In the genomic region with DNA sequence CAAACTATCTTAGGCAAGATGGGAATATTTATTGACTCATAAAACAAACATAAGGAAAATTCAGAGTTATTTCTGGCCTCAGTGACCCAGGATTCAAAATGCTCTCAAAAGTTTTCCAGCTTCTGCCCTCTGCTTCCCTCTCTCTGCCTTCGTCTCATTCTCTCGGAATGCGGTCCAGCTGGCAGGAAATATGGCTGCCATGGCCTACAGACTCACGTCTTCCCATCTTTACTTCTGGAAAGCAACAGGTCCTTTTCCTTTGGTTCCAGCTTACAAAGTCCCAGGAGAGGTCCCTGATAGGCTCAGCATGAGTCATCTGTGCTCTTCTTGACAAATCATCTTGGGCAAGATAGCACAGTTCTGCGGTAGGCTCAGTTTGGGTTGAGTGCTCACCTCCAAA, we compare ENCODE assay signal across 17 cellular contexts. TPM values are rescaled to one million over a fixed set of nuclear protein-coding genes. Genes with fewer than 3 reads are reported as not detected.
DNase-seq lines count a peak whose midpoint lies in the region; ATAC-seq, FAIRE-seq and TF ChIP-seq lines count a peak whose summit lies in the region.
"Had no signal": no experiment of that assay in that cellular context is flagged by ENCODE, and none has a peak within 500 bp of the region (broad histone marks: within the 10 kb centered on the region; RNA-seq: fewer than 3 reads in every experiment).

No MANE protein-coding gene starts in this region.

- H4K8ac ChIP-seq in IMR-90 (ENCODE audit: low read depth in 2 of 2, low read length in 2 of 2) = no peak overlapping the region

- H3K27me3 ChIP-seq in IMR-90 (ENCODE audit: control insufficient read depth, insufficient read depth, low read length) (no peaks in the 10 kb centered on the region), brain microvascular endothelial cell (replicated peaks) (no peaks in the 10 kb centered on the region), MM.1S (replicated peaks; ENCODE audit: insufficient read depth, low read length) (no peaks in the 10 kb centered on the region)

- no peak for TF ChIP-seq RAD21 in A549 (conservative IDR thresholded peaks at IDR 0.05 in 1 of 2, IDR thresholded peaks at IDR 0.05 in 1 of 2)
- TF ChIP-seq RAD21 in IMR-90 (IDR thresholded peaks at IDR 0.05; ENCODE audit: low read length) = no peak

- H2AFZ ChIP-seq in IMR-90 (replicated peaks; ENCODE audit: low read length, poor library complexity) = peak overlapping the region; percentile 81
- H2AFZ ChIP-seq in MM.1S (ENCODE audit: low read length) = no peak overlapping the region

- H3K4me3 ChIP-seq in A549 (no peak overlapping the region), IMR-90 (ENCODE audit: insufficient read depth, low read depth, low read length) (no peak overlapping the region), brain microvascular endothelial cell (ENCODE audit: low read depth, low read length) (no peak overlapping the region), MM.1S (ENCODE audit: low read length) (no peak overlapping the region)

- H3K4me1 ChIP-seq in A549 = peaks cover 13% of the 10 kb centered on the region
- H3K4me1 ChIP-seq in IMR-90 (ENCODE audit: control insufficient read depth, insufficient read depth, low read length) = peaks cover 6% of the 10 kb centered on the region; the same call in 1 of the 2 replicates
- H3K4me1 ChIP-seq in MM.1S (ENCODE audit: low read length) = no peaks in the 10 kb centered on the region

- no peaks in the 10 kb centered on the region for H3K79me1 ChIP-seq in IMR-90 (ENCODE audit: low read depth in 1 of 2, low read length in 2 of 2)

- H3K9me3 ChIP-seq in A549 = no peaks in the 10 kb centered on the region
- H3K9me3 ChIP-seq in IMR-90 (ENCODE audit: control insufficient read depth, insufficient read depth, low read length) = no peaks in the 10 kb centered on the region
- no peaks in the 10 kb centered on the region for H3K9me3 ChIP-seq in MM.1S (replicated peaks; ENCODE audit: insufficient read depth, low read length)

- H3K9me1 ChIP-seq in IMR-90 (ENCODE audit: insufficient read depth, low read length) = no peaks in the 10 kb centered on the region; the same call in 1 of the 2 replicates

- no peak for FAIRE-seq in A549 (lab: Jason Lieb, UNC)

- no peak for TF ChIP-seq POLR2A in A549 (IDR thresholded peaks at IDR 0.05; ENCODE audit: low read length)
- no peak for TF ChIP-seq POLR2A in IMR-90 (IDR thresholded peaks at IDR 0.05; ENCODE audit: low read depth, low read length)

- H2BK120ac ChIP-seq in IMR-90 (ENCODE audit: low read depth, low read length) = no peak overlapping the region

- H3K4me3 Mint-ChIP-seq in activated T-cell treated with anti-CD3 and anti-CD28 coated beads, Interleukin-2, amount 50 U/mL, for 72 hours = no peak overlapping the region
- H3K4me3 Mint-ChIP-seq: activated naive CD8-positive, alpha-beta T cell treated with anti-CD3 and anti-CD28 coated beads, Interleukin-2, amount 50 U/mL, for 24 hours; H9; T-helper 1 cell treated with Interleukin-12 subunit alpha and Interleukin-12 subunit beta and Interleukin-4 antibody, amounts not matched to agents 30 μg/mL and 1 μg/mL, for 36 hours had no signal

- no peak overlapping the region for H3K14ac ChIP-seq in IMR-90 (replicated peaks; ENCODE audit: low read depth, low read length)

- ATAC-seq in A549 (peak; percentile 41 to 62; a peak in 4 of 6 replicates), IMR-90 (ENCODE audit: low read depth) (peak; percentile 57), GM19324 (IDR thresholded peaks at IDR 0.05; ENCODE audit: low FRiP score, unreplicated experiment) (no peak)
- ATAC-seq in activated T-cell treated with anti-CD3 and anti-CD28 coated beads, Interleukin-2, amount 50 U/mL, for 72 hours (replicated peaks in 1 of 2) = no peak
- ATAC-seq: activated naive CD8-positive, alpha-beta T cell treated with anti-CD3 and anti-CD28 coated beads, Interleukin-2, amount 50 U/mL, for 24 hours; Panc1 had no signal

- H3K36me3 ChIP-seq in IMR-90 (ENCODE audit: control insufficient read depth, insufficient read depth, low read length) = no peaks in the 10 kb centered on the region
- no peaks in the 10 kb centered on the region for H3K36me3 ChIP-seq in brain microvascular endothelial cell (replicated peaks)
- H3K36me3 ChIP-seq in MM.1S (replicated peaks; ENCODE audit: insufficient read depth, low read length) = no peaks in the 10 kb centered on the region

- no peaks in the 10 kb centered on the region for H3K9me3 Mint-ChIP-seq in activated T-cell treated with anti-CD3 and anti-CD28 coated beads, Interleukin-2, amount 50 U/mL, for 72 hours
- H3K9me3 Mint-ChIP-seq: activated naive CD8-positive, alpha-beta T cell treated with anti-CD3 and anti-CD28 coated beads, Interleukin-2, amount 50 U/mL, for 24 hours; H9; T-helper 1 cell treated with Interleukin-12 subunit alpha and Interleukin-12 subunit beta and Interleukin-4 antibody, amounts not matched to agents 30 μg/mL and 1 μg/mL, for 36 hours had no signal

- no peak overlapping the region for H2BK15ac ChIP-seq in IMR-90 (ENCODE audit: low read depth, low read length)

- no peak for TF ChIP-seq EP300 in A549 (IDR thresholded peaks at IDR 0.05)

- H2AK5ac ChIP-seq in IMR-90 (ENCODE audit: low read depth, low read length) = no peak overlapping the region

- H4K20me1 ChIP-seq in IMR-90 (ENCODE audit: insufficient read depth, low read length) = no peaks in the 10 kb centered on the region
- H4K20me1 ChIP-seq in MM.1S (ENCODE audit: insufficient read depth, low read length) = no peaks in the 10 kb centered on the region

- no peak overlapping the region for H2AK9ac ChIP-seq in IMR-90 (replicated peaks; ENCODE audit: low read depth, low read length, poor library complexity)

- H3K79me2 ChIP-seq in MM.1S (ENCODE audit: low read length) = no peaks in the 10 kb centered on the region

- no peaks in the 10 kb centered on the region for H3K27me3 Mint-ChIP-seq in activated T-cell treated with anti-CD3 and anti-CD28 coated beads, Interleukin-2, amount 50 U/mL, for 72 hours (ENCODE audit: low read depth)
- H3K27me3 Mint-ChIP-seq: activated naive CD8-positive, alpha-beta T cell treated with anti-CD3 and anti-CD28 coated beads, Interleukin-2, amount 50 U/mL, for 24 hours had no signal

- no peak overlapping the region for H3K27ac Mint-ChIP-seq in activated T-cell treated with anti-CD3 and anti-CD28 coated beads, Interleukin-2, amount 50 U/mL, for 72 hours
- H3K27ac Mint-ChIP-seq: activated naive CD8-positive, alpha-beta T cell treated with anti-CD3 and anti-CD28 coated beads, Interleukin-2, amount 50 U/mL, for 24 hours; H9 had no signal

- H3K9ac ChIP-seq in IMR-90 (ENCODE audit: low read depth, low read length) (no peak overlapping the region), MM.1S (ENCODE audit: low read length) (no peak overlapping the region)

- POLR2A ChIA-PET in A549 (lab: Yijun Ruan, JAX) = interaction anchor here (1.4 kb wide), 1 partner anchor 45 kb away, joined by 6 read pairs; a partner anchor contains a TSS
- POLR2A ChIA-PET in IMR-90 (lab: Charles Lee; ENCODE audit: unreplicated experiment) = no interaction called here

- no peak overlapping the region for H3K18ac ChIP-seq in IMR-90 (ENCODE audit: low read depth, low read length)

- no peak for TF ChIP-seq CTCF in A549 (IDR thresholded peaks at IDR 0.05)
- TF ChIP-seq CTCF in IMR-90 (conservative IDR thresholded peaks at IDR 0.05; ENCODE audit: low read depth, low read length) = no peak
- TF ChIP-seq CTCF in brain microvascular endothelial cell (IDR thresholded peaks at IDR 0.05; ENCODE audit: low read depth, low read length, missing control alignments) = no peak
- TF ChIP-seq CTCF in MM.1S (IDR thresholded peaks at IDR 0.05; ENCODE audit: low read length) = no peak

- no peak overlapping the region for H3K23ac ChIP-seq in IMR-90 (ENCODE audit: low read depth, low read length)

- H3K4me2 ChIP-seq in A549 (peak overlapping the region; percentile 39), IMR-90 (ENCODE audit: low read depth, low read length) (no peak overlapping the region), MM.1S (ENCODE audit: low read depth, low read length) (no peak overlapping the region)

- peaks cover 17% of the 10 kb centered on the region for H3K4me1 Mint-ChIP-seq in activated T-cell treated with anti-CD3 and anti-CD28 coated beads, Interleukin-2, amount 50 U/mL, for 72 hours (ENCODE audit: low read depth)
- H3K4me1 Mint-ChIP-seq: H9 had no signal

- H3F3A ChIP-seq in MM.1S (ENCODE audit: insufficient read depth, low read length) = no peaks in the 10 kb centered on the region

- H4K91ac ChIP-seq in IMR-90 (ENCODE audit: insufficient read depth, low read depth, low read length) = no peak overlapping the region

- DNase-seq in A549 (ENCODE audit: low read depth in 1 of 2, low spot score in 1 of 2) (peak in 1 of 2 experiments; percentile 43), IMR-90 (peak; percentile 72), brain microvascular endothelial cell (peak; percentile 41), hepatic stellate cell (ENCODE audit: low spot score) (peak; percentile 71), cerebellar cortex (ENCODE audit: low spot score) (no peak), MM.1S (no peak)
- no peak for DNase-seq in activated T-cell treated with anti-CD3 and anti-CD28 coated beads, Interleukin-2, amount 50 U/mL, for 72 hours
- DNase-seq: activated naive CD8-positive, alpha-beta T cell treated with anti-CD3 and anti-CD28 coated beads, Interleukin-2, amount 50 U/mL, for 24 hours; DMS153; H9; NCI-H1694; NCI-H524; occipital lobe; stimulated activated CD4-positive, alpha-beta T cell treated with anti-CD3 and anti-CD28 coated beads, Interleukin-12 subunit alpha, Interleukin-12 subunit beta, amount 100 ng/mL, for 4 hours had no signal

- in situ Hi-C loops in IMR-90 (cut with MboI; ENCODE audit: low sequenced_read_pairs) (no loop called here), brain microvascular endothelial cell (cut with HindIII; ENCODE audit: low pct_ligation_motif_present, low sequenced_read_pairs) (no loop called here)

- intact Hi-C loops in IMR-90 (cut with micrococcal nuclease) = no loop called here

- no peak overlapping the region for H2BK5ac ChIP-seq in IMR-90 (ENCODE audit: low read depth, low read length, poor library complexity, severe bottlenecking)

- no peak overlapping the region for H2BK20ac ChIP-seq in IMR-90 (ENCODE audit: low read depth, low read length)

- BruUV-seq in IMR-90 (replicated peaks; lab: Mats Ljungman, UMichigan) = no TSS peak

- H3K56ac ChIP-seq in IMR-90 (ENCODE audit: extremely low read depth, insufficient read depth, low read length) = no peak overlapping the region

- 76% methylated on average over 5 of the region's 5 CpGs for WGBS in A549 (ENCODE audit: missing lambda C conversion rate)
- 77% methylated on average over 4 of the region's 5 CpGs; no CpG with 5 or more reads in 1 of the 2 experiments for WGBS in IMR-90 (ENCODE audit: extremely low coverage in 2 of 2, insufficient read length in 1 of 2), 2 experiments

- no peaks in the 10 kb centered on the region for H3K36me3 Mint-ChIP-seq in activated T-cell treated with anti-CD3 and anti-CD28 coated beads, Interleukin-2, amount 50 U/mL, for 72 hours (ENCODE audit: insufficient read depth in 2 of 2)

- H4K5ac ChIP-seq in IMR-90 (ENCODE audit: low read depth, low read length) = no peak overlapping the region

- no peaks in the 10 kb centered on the region for H3K9me2 ChIP-seq in MM.1S (replicated peaks; ENCODE audit: insufficient read depth, low read length)

- CTCF ChIA-PET in A549 (lab: Yijun Ruan, JAX) = interaction anchor here (0.7 to 5.2 kb wide), 5 partner anchors 14 to 139 kb away, joined by 3 to 34 read pairs (median 4); no protein-coding TSS in a partner anchor
- CTCF ChIA-PET in IMR-90 (lab: Yijun Ruan, JAX) = no interaction called here

- dilution Hi-C loops in IMR-90 (cut with HindIII; ENCODE audit: low sequenced_read_pairs, unreplicated experiment) = no loop called here

- no peak overlapping the region for H3K27ac ChIP-seq in A549
- no peak overlapping the region for H3K27ac ChIP-seq in IMR-90 (ENCODE audit: insufficient read depth, low read length)
- peak overlapping the region; percentile 3 for H3K27ac ChIP-seq in brain microvascular endothelial cell
- no peak overlapping the region for H3K27ac ChIP-seq in MM.1S (ENCODE audit: low read length)

- H3K4ac ChIP-seq in IMR-90 (ENCODE audit: low read depth, low read length) = no peak overlapping the region

RNA-seq across cellular contexts. Expression of a gene that starts 8.7 kb away (rescaled TPM):
- 1.2 and 1.4 TPM in 2 replicates for polyA plus RNA-seq in A549 (2011; rRNA removed)
- 0.41 and 0.43 TPM in 2 replicates for polyA plus RNA-seq in A549 (2012; cell fraction: cytosol; rRNA removed)
- polyA plus RNA-seq in A549 (2012; cell fraction: nucleus; rRNA removed) = 0.28 and 21.3 TPM in 2 replicates
- 0.94 to 1.3 TPM (median 1.2 TPM) in 3 replicates for polyA plus RNA-seq in A549 (2017; fragmentation: RNase III; extraction: RNeasy Plus Mini Kit Qiagen cat#74134 plus additional on column Dnase treatment)
- polyA minus RNA-seq in A549 (2011; rRNA and poly(A)+ RNA removed) = 0.87 and 1.4 TPM in 2 replicates
- 1.1 TPM in 2 replicates for total RNA-seq in IMR-90 (2012; rRNA removed)
- 0.90 and 0.91 TPM in 2 replicates for polyA plus RNA-seq in IMR-90 (2012; rRNA removed)
- polyA plus RNA-seq in IMR-90 (2012; cell fraction: cytosol; rRNA removed) = 0.42 and 0.88 TPM in 2 replicates
- polyA plus RNA-seq in IMR-90 (2012; cell fraction: nucleus; rRNA removed; ENCODE audit: low replicate concordance) = 0.40 and 1.8 TPM in 2 replicates
- total RNA-seq in activated T-cell treated with anti-CD3 and anti-CD28 coated beads, Interleukin-2, amount 50 U/mL, for 72 hours = 1 to 10 TPM in 1 of 2 donors, under 1 TPM in 1; 0.60 to 2.7 TPM

RNA-seq across cellular contexts. Expression of a gene that starts 44.7 kb away (rescaled TPM):
- polyA plus RNA-seq in A549 (2011; rRNA removed) (168 and 181 TPM in 2 replicates), A549 (2017; fragmentation: RNase III; extraction: RNeasy Plus Mini Kit Qiagen cat#74134 plus additional on column Dnase treatment) (100 to 108 TPM (median 103 TPM) in 3 replicates), IMR-90 (2012; rRNA removed) (87.5 and 93.4 TPM in 2 replicates)
- polyA plus RNA-seq in A549 (2012; cell fraction: cytosol; rRNA removed) = 11.7 and 12.7 TPM in 2 replicates
- 96.3 and 155 TPM in 2 replicates for polyA plus RNA-seq in A549 (2012; cell fraction: nucleus; rRNA removed)
- 215 and 230 TPM in 2 replicates for polyA minus RNA-seq in A549 (2011; rRNA and poly(A)+ RNA removed)
- total RNA-seq in IMR-90 (2012; rRNA removed) = 207 and 246 TPM in 2 replicates
- 9.1 and 14.9 TPM in 2 replicates for polyA plus RNA-seq in IMR-90 (2012; cell fraction: cytosol; rRNA removed)
- polyA plus RNA-seq in IMR-90 (2012; cell fraction: nucleus; rRNA removed; ENCODE audit: low replicate concordance) = 41.3 and 240 TPM in 2 replicates
- 100 to 1,000 TPM; 177 to 184 TPM for total RNA-seq in activated T-cell treated with anti-CD3 and anti-CD28 coated beads, Interleukin-2, amount 50 U/mL, for 72 hours

Comparison
In these comparisons a context has a peak if more than half of its experiments do, and no peak if none do; other contexts are left out.
1. ATAC-seq: peak in A549 (2 of 2) and IMR-90 (single experiment); none in activated T-cell treated with anti-CD3 and anti-CD28 coated beads, Interleukin-2, amount 50 U/mL, for 72 hours (0 of 2) and GM19324 (single experiment).
2. DNase-seq: peak in IMR-90 (single experiment), brain microvascular endothelial cell (single experiment) and hepatic stellate cell (single experiment); none in cerebellar cortex (single experiment), activated T-cell treated with anti-CD3 and anti-CD28 coated beads, Interleukin-2, amount 50 U/mL, for 72 hours (0 of 2) and MM.1S (single experiment).